9 cellular contexts compared by ENCODE assay signal in genomic region chr6:118719351-118720124, GRCh38.
A peak's percentile ranks its signal among the peaks of the same experiment; 100 is the strongest.
DNase-seq lines count a peak whose midpoint lies in the region; ATAC-seq and TF ChIP-seq lines count a peak whose summit lies in the region.
"Had no signal": no experiment of that assay in that cellular context is flagged by ENCODE, and none has a peak within 500 bp of the region (broad histone marks: within the 10 kb centered on the region; RNA-seq: fewer than 3 reads in every experiment).

No MANE protein-coding gene starts in this region.

- no peaks in the 10 kb centered on the region for H3K4me1 Mint-ChIP-seq in endothelial cell (ENCODE audit: unreplicated experiment)

- H3K36me3 Mint-ChIP-seq in endothelial cell (ENCODE audit: low read depth, unreplicated experiment), result no peaks in the 10 kb centered on the region

- ATAC-seq in HG03139 (IDR thresholded peaks at IDR 0.05; ENCODE audit: unreplicated experiment), result peak; percentile 37
- ATAC-seq in GM19324 (IDR thresholded peaks at IDR 0.05; ENCODE audit: low FRiP score, unreplicated experiment), result no peak

- peak; percentile 51 for DNase-seq in stimulated activated CD4-positive, alpha-beta T cell treated with anti-CD3 and anti-CD28 coated beads, Interleukin-1b, Interleukin-23, amount 100 ng/mL, for 48 hours
- DNase-seq in stimulated activated CD4-positive, alpha-beta T cell treated with anti-CD3 and anti-CD28 coated beads, Interleukin-2, amount 100 ng/mL, for 48 hours, result no peak
- DNase-seq in astrocyte of the hippocampus (ENCODE audit: low read depth, low spot score) (peak; percentile 34), hippocampal formation (lab: John Stamatoyannopoulos, UW) (no peak), amniotic stem cell (lab: John Stamatoyannopoulos, UW) (no peak), endothelial cell (ENCODE audit: low spot score) (no peak)
- DNase-seq: effector CD4-positive, alpha-beta T cell had no signal

- H3K9me3 Mint-ChIP-seq in endothelial cell (ENCODE audit: unreplicated experiment), result no peaks in the 10 kb centered on the region

- H3K27me3 Mint-ChIP-seq in endothelial cell (ENCODE audit: unreplicated experiment), result peaks cover 2% of the 10 kb centered on the region

- H3K4me3 Mint-ChIP-seq in endothelial cell (ENCODE audit: unreplicated experiment), result no peak overlapping the region

- TF ChIP-seq CTCF in endothelial cell (IDR thresholded peaks at IDR 0.05; ENCODE audit: unreplicated experiment), result no peak

- no peak overlapping the region for H3K27ac Mint-ChIP-seq in endothelial cell (ENCODE audit: unreplicated experiment)

Comparison
In these comparisons a context has a peak if more than half of its experiments do, and no peak if none do; other contexts are left out.
1. DNase-seq: peak in stimulated activated CD4-positive, alpha-beta T cell treated with anti-CD3 and anti-CD28 coated beads, Interleukin-1b, Interleukin-23, amount 100 ng/mL, for 48 hours (single experiment) and astrocyte of the hippocampus (single experiment); none in stimulated activated CD4-positive, alpha-beta T cell treated with anti-CD3 and anti-CD28 coated beads, Interleukin-2, amount 100 ng/mL, for 48 hours (0 of 2), hippocampal formation (0 of 2), amniotic stem cell (single experiment) and endothelial cell (single experiment).